7 cellular contexts compared by ENCODE assay signal in genomic region chr20:54980321-54980960, GRCh38.
DNase-seq lines count a peak whose midpoint lies in the region; ATAC-seq, FAIRE-seq and TF ChIP-seq lines count a peak whose summit lies in the region.

No MANE protein-coding gene starts in this region.

- H4K20me1 ChIP-seq in GM12878 (ENCODE audit: control insufficient read depth, insufficient read depth): no peaks in the 10 kb centered on the region

- H3K23ac ChIP-seq in neuronal stem cell (ENCODE audit: low read depth, low read length, poor library complexity): no peak overlapping the region

- RAD21 ChIA-PET in GM12878 (lab: Charles Lee; ENCODE audit: unreplicated experiment): interaction anchor here (0.7 to 1.7 kb wide), 19 partner anchors 9 to 1363 kb away, joined by 3 to 10 read pairs (median 4); no protein-coding TSS in a partner anchor

- peak; percentile 75 for ATAC-seq in GM18867 (IDR thresholded peaks at IDR 0.05; ENCODE audit: unreplicated experiment)
- peak; percentile 75 for ATAC-seq in GM12878
- no peak for ATAC-seq in GM21423 (IDR thresholded peaks at IDR 0.05; ENCODE audit: unreplicated experiment)

- POLR2A ChIA-PET in GM12878 (lab: Charles Lee): interaction anchor here (0.7 kb wide), 1 partner anchor 1061 kb away, joined by 3 read pairs; no protein-coding TSS in a partner anchor

- no peak overlapping the region for H2BK12ac ChIP-seq in neuronal stem cell (ENCODE audit: low read length)

- SMC1A ChIA-PET in GM12878 (lab: Charles Lee; ENCODE audit: uncharacterized antibody, unreplicated experiment): interaction anchor here (0.6 to 1.7 kb wide), 21 partner anchors 9 to 653 kb away, joined by 3 to 15 read pairs (median 3); no protein-coding TSS in a partner anchor

- peak in 2 of 3 experiments; percentile 40 to 61; a peak in 3 of 6 replicates for TF ChIP-seq CTCF in GM12878 (IDR thresholded peaks at IDR 0.05 in 2 of 3, conservative IDR thresholded peaks at IDR 0.05 in 1 of 3; ENCODE audit: control insufficient read depth in 2 of 3, extremely low read depth in 1 of 3, insufficient read depth in 1 of 3, low read depth in 3 of 3, low read length in 3 of 3)
- TF ChIP-seq CTCF in brain microvascular endothelial cell (IDR thresholded peaks at IDR 0.05; ENCODE audit: low read depth, low read length, missing control alignments): no peak

- no peak overlapping the region for H3K4ac ChIP-seq in neuronal stem cell (ENCODE audit: low read length)

- H3K79me1 ChIP-seq in neuronal stem cell (ENCODE audit: low read depth, low read length): no peaks in the 10 kb centered on the region

- H3K14ac ChIP-seq in neuronal stem cell (ENCODE audit: low read length): no peak overlapping the region

- H2AFZ ChIP-seq in GM12878 (ENCODE audit: control insufficient read depth, low read depth, low read length): no peak overlapping the region
- H2AFZ ChIP-seq in neuronal stem cell (ENCODE audit: low read length): no peak overlapping the region

- H3K18ac ChIP-seq in neuronal stem cell (ENCODE audit: low read length): no peak overlapping the region

- H4K8ac ChIP-seq in neuronal stem cell (ENCODE audit: low read depth, low read length): no peak overlapping the region

- no peak overlapping the region for H3K4me3 Mint-ChIP-seq in activated T-helper 2 cell treated with anti-CD3 and anti-CD28 coated beads, Interferon-gamma antibody, Interleukin-2, Interleukin-4, amounts not matched to agents 10 μg/mL and 5 μg/mL and 100 μg/mL, durations not matched to agents 14 hours and 24 hours and 36 hours (ENCODE audit: low read depth)

- H3K9me3 ChIP-seq in GM12878 (replicated peaks; ENCODE audit: control insufficient read depth, insufficient read depth, low read length) (no peaks in the 10 kb centered on the region; the same call in 2 of the 3 replicates), neuronal stem cell (replicated peaks in 1 of 2; ENCODE audit: control insufficient read depth in 2 of 2, insufficient read depth in 1 of 2, low read depth in 1 of 2, low read length in 2 of 2) (no peaks in the 10 kb centered on the region)

- TF ChIP-seq EP300 in GM12878 (IDR thresholded peaks at IDR 0.05; ENCODE audit: borderline replicate concordance in 1 of 2, control insufficient read depth in 1 of 2, low read depth in 2 of 2, low read length in 2 of 2): no peak

- no peak overlapping the region for H3K27ac Mint-ChIP-seq in activated T-helper 2 cell treated with anti-CD3 and anti-CD28 coated beads, Interferon-gamma antibody, Interleukin-2, Interleukin-4, amounts not matched to agents 10 μg/mL and 5 μg/mL and 100 μg/mL, durations not matched to agents 14 hours and 24 hours and 36 hours

- H3K36me3 Mint-ChIP-seq in activated T-helper 2 cell treated with anti-CD3 and anti-CD28 coated beads, Interferon-gamma antibody, Interleukin-2, Interleukin-4, amounts not matched to agents 10 μg/mL and 5 μg/mL and 100 μg/mL, durations not matched to agents 14 hours and 24 hours and 36 hours (ENCODE audit: low read depth): no peaks in the 10 kb centered on the region

- in situ Hi-C loops in GM12878 (cut with MboI): no loop called here
- in situ Hi-C loops in brain microvascular endothelial cell (cut with HindIII; ENCODE audit: low pct_ligation_motif_present, low sequenced_read_pairs): no loop called here

- no peaks in the 10 kb centered on the region for H3K4me1 Mint-ChIP-seq in activated T-helper 2 cell treated with anti-CD3 and anti-CD28 coated beads, Interferon-gamma antibody, Interleukin-2, Interleukin-4, amounts not matched to agents 10 μg/mL and 5 μg/mL and 100 μg/mL, durations not matched to agents 14 hours and 24 hours and 36 hours (ENCODE audit: low read depth)

- no peaks in the 10 kb centered on the region for H3K27me3 Mint-ChIP-seq in activated T-helper 2 cell treated with anti-CD3 and anti-CD28 coated beads, Interferon-gamma antibody, Interleukin-2, Interleukin-4, amounts not matched to agents 10 μg/mL and 5 μg/mL and 100 μg/mL, durations not matched to agents 14 hours and 24 hours and 36 hours (ENCODE audit: low read depth)

- H3K4me2 ChIP-seq in GM12878 (ENCODE audit: control insufficient read depth, insufficient read depth): no peak overlapping the region
- no peak overlapping the region for H3K4me2 ChIP-seq in neuronal stem cell (ENCODE audit: insufficient read depth, low read length, poor library complexity, severe bottlenecking)

- H4K91ac ChIP-seq in neuronal stem cell (ENCODE audit: low read depth, low read length, poor library complexity): no peak overlapping the region

- no peak for FAIRE-seq in GM12878 (lab: Jason Lieb, UNC)

- H3K4me3 ChIP-seq in GM12878 (no peak overlapping the region), neuronal stem cell (ENCODE audit: low read length in 2 of 2) (no peak overlapping the region), brain microvascular endothelial cell (ENCODE audit: low read depth, low read length) (no peak overlapping the region)

- H3K9ac ChIP-seq in GM12878 (ENCODE audit: control insufficient read depth, insufficient read depth, low read length) (no peak overlapping the region), neuronal stem cell (ENCODE audit: low read depth, low read length, poor library complexity) (no peak overlapping the region)

- H3K4me1 ChIP-seq in GM12878 (ENCODE audit: control insufficient read depth, insufficient read depth, low read length): no peaks in the 10 kb centered on the region
- no peaks in the 10 kb centered on the region for H3K4me1 ChIP-seq in neuronal stem cell (ENCODE audit: control insufficient read depth in 2 of 2, insufficient read depth in 1 of 2, low read depth in 1 of 2, low read length in 2 of 2)

- intact Hi-C loops in GM12878 (cut with micrococcal nuclease; ENCODE audit: unreplicated experiment): loop anchor here (5.0 to 10.0 kb wide), 2 partner anchors 287 to 316 kb away; no protein-coding TSS in a partner anchor
- intact Hi-C loops in activated T-helper 2 cell treated with anti-CD3 and anti-CD28 coated beads, Interferon-gamma antibody, Interleukin-2, Interleukin-4, amounts not matched to agents 10 μg/mL and 5 μg/mL and 100 μg/mL, durations not matched to agents 14 hours and 24 hours and 36 hours (cut with micrococcal nuclease): no loop called here

- DNase-seq in NAMALWA (ENCODE audit: low spot score): peak; percentile 45
- no peak for DNase-seq in GM12878 (ENCODE audit: low read depth, low spot score)
- peak; percentile 8 for DNase-seq in neuronal stem cell (ENCODE audit: low spot score)
- no peak for DNase-seq in activated T-helper 2 cell treated with anti-CD3 and anti-CD28 coated beads, Interferon-gamma antibody, Interleukin-2, Interleukin-4, amounts not matched to agents 10 μg/mL and 5 μg/mL and 100 μg/mL, durations not matched to agents 14 hours and 24 hours and 36 hours (ENCODE audit: low spot score)
- DNase-seq in brain microvascular endothelial cell: no peak

- H2BK120ac ChIP-seq in neuronal stem cell (ENCODE audit: low read depth, low read length): no peak overlapping the region

- H3K79me2 ChIP-seq in GM12878 (ENCODE audit: control insufficient read depth, insufficient read depth, low read length): no peaks in the 10 kb centered on the region

- no peak for TF ChIP-seq POLR2A in GM12878 (IDR thresholded peaks at IDR 0.05; ENCODE audit: low read depth, low read length)

- H3K27me3 ChIP-seq in GM12878 (replicated peaks in 1 of 2; ENCODE audit: control insufficient read depth in 2 of 2, insufficient read depth in 2 of 2, low read length in 1 of 2) (no peaks in the 10 kb centered on the region), neuronal stem cell (ENCODE audit: control insufficient read depth in 3 of 3, insufficient read depth in 3 of 3, low read depth in 1 of 3, low read length in 3 of 3) (no peaks in the 10 kb centered on the region), brain microvascular endothelial cell (replicated peaks) (no peaks in the 10 kb centered on the region)

- TF ChIP-seq RAD21 in GM12878 (IDR thresholded peaks at IDR 0.05; ENCODE audit: insufficient read depth, low read depth, low read length): no peak

- WGBS in GM12878 (ENCODE audit: insufficient coverage, insufficient replicate concordance, low lambda C conversion rate, missing lambda C conversion rate): 28% methylated on average over 2 of the region's 2 CpGs
- WGBS in neuronal stem cell (ENCODE audit: extremely low coverage in 2 of 2, insufficient read length in 2 of 2, insufficient replicate concordance in 1 of 2), 2 donors: no CpG with 5 or more reads among the region's 2 CpGs

- CTCF ChIA-PET in GM12878 (lab: Yijun Ruan, JAX): interaction anchor here (0.6 to 2.1 kb wide), 39 partner anchors 9 to 1300 kb away, joined by 3 to 12 read pairs (median 4); no protein-coding TSS in a partner anchor

- no peak overlapping the region for H2BK15ac ChIP-seq in neuronal stem cell (ENCODE audit: low read length)

- no TSS peak for BruUV-seq in GM12878 (replicated peaks; lab: Mats Ljungman, UMichigan)

- peaks cover 4% of the 10 kb centered on the region for H3K9me3 Mint-ChIP-seq in activated T-helper 2 cell treated with anti-CD3 and anti-CD28 coated beads, Interferon-gamma antibody, Interleukin-2, Interleukin-4, amounts not matched to agents 10 μg/mL and 5 μg/mL and 100 μg/mL, durations not matched to agents 14 hours and 24 hours and 36 hours

- no peak overlapping the region for H2BK5ac ChIP-seq in neuronal stem cell (ENCODE audit: low read length)

- no peak overlapping the region for H3K27ac ChIP-seq in GM12878 (ENCODE audit: control insufficient read depth, insufficient read depth)
- H3K27ac ChIP-seq in neuronal stem cell (replicated peaks; ENCODE audit: low read length): no peak overlapping the region
- H3K27ac ChIP-seq in brain microvascular endothelial cell: no peak overlapping the region

- H3K36me3 ChIP-seq in GM12878 (ENCODE audit: control insufficient read depth in 2 of 2, insufficient read depth in 2 of 2, low read length in 1 of 2) (no peaks in the 10 kb centered on the region), neuronal stem cell (replicated peaks in 1 of 2; ENCODE audit: control insufficient read depth in 2 of 2, insufficient read depth in 2 of 2, low read length in 2 of 2) (no peaks in the 10 kb centered on the region), brain microvascular endothelial cell (replicated peaks) (no peaks in the 10 kb centered on the region)

- no peak overlapping the region for H2AK5ac ChIP-seq in neuronal stem cell (ENCODE audit: low read depth, low read length)

TF ChIP-seq in GM12878, 131 proteins besides CTCF, POLR2A, EP300 and RAD21 (continues in another document):
- peak; percentile 39; the same call in 1 of the 2 replicates for TF ChIP-seq ZNF384 (IDR thresholded peaks at IDR 0.05; ENCODE audit: borderline replicate concordance, low read depth, low read length)
- no peak for TF ChIP-seq MYC (IDR thresholded peaks at IDR 0.05; ENCODE audit: insufficient read depth, insufficient read length, insufficient replicate concordance, low read length, severe bottlenecking)
- TF ChIP-seq NFYA (IDR thresholded peaks at IDR 0.05; ENCODE audit: borderline replicate concordance, low read depth, low read length): no peak
- peak; percentile 55; the same call in 1 of the 2 replicates for TF ChIP-seq SMC3 (IDR thresholded peaks at IDR 0.05; ENCODE audit: borderline replicate concordance, low read length)

Comparison
In these comparisons a context has a peak if more than half of its experiments do, and no peak if none do; other contexts are left out.
1. DNase-seq: peak in NAMALWA (single experiment) and neuronal stem cell (single experiment); none in GM12878 (single experiment), activated T-helper 2 cell treated with anti-CD3 and anti-CD28 coated beads, Interferon-gamma antibody, Interleukin-2, Interleukin-4, amounts not matched to agents 10 μg/mL and 5 μg/mL and 100 μg/mL, durations not matched to agents 14 hours and 24 hours and 36 hours (single experiment) and brain microvascular endothelial cell (single experiment).